Comparison of ENCODE assay signal across 37 cellular contexts in the genomic region with DNA sequence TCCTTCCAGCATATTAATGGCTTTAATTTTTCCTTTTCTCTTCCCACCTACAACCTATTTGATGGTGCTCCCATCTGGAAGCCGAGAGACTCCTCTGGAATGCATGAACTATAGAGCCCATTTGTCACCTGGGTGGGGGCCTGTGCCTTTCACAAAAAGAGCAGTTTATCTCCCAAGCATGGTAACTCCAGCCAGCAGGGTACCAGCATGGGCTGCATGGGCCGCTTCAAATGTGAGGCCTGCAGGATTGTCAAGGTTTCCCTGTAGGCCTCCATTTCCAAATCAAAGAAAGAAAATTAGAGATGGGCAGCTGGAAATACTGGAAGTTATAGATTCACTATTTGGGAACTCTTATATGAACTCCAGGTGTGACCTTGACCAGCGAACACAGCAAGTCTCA. TPM values are rescaled to one million over a fixed set of nuclear protein-coding genes. Genes with fewer than 3 reads are reported as not detected.
A peak's percentile ranks its signal among the peaks of the same experiment; 100 is the strongest.
DNase-seq lines count a peak whose midpoint lies in the region; ATAC-seq and TF ChIP-seq lines count a peak whose summit lies in the region.
"Had no signal": no experiment of that assay in that cellular context is flagged by ENCODE, and none has a peak within 500 bp of the region (broad histone marks: within the 10 kb centered on the region; RNA-seq: fewer than 3 reads in every experiment).

No MANE protein-coding gene starts in this region.

- peaks cover 40% of the 10 kb centered on the region for H3K4me1 ChIP-seq in GM23338 (ENCODE audit: insufficient read depth)
- peaks cover 48% of the 10 kb centered on the region for H3K4me1 ChIP-seq in HEK293 (ENCODE audit: control insufficient read depth, insufficient read depth, low read length)
- H3K4me1 ChIP-seq in trophoblast cell (ENCODE audit: control insufficient read depth in 1 of 2, insufficient read depth in 2 of 2, low read length in 2 of 2), result no peaks in the 10 kb centered on the region
- H3K4me1 ChIP-seq: A549, Caco-2 had no signal

- POLR2A ChIA-PET in HEK293 (lab: Yijun Ruan, JAX), result no interaction called here

- H3K4me3 Mint-ChIP-seq in GM23338 (no peak overlapping the region), glutamatergic neuron (ENCODE audit: unreplicated experiment) (peak overlapping the region; percentile 23)
- H3K4me3 Mint-ChIP-seq: B cell; CD14-positive monocyte; CD4-positive, alpha-beta memory T cell; CD4-positive, alpha-beta T cell; CD4-positive, CD25-positive, alpha-beta regulatory T cell; CD8-positive, alpha-beta memory T cell; CD8-positive, alpha-beta T cell had no signal

- H3K36me3 Mint-ChIP-seq in GM23338 (ENCODE audit: low read depth) (no peaks in the 10 kb centered on the region), glutamatergic neuron (ENCODE audit: unreplicated experiment) (no peaks in the 10 kb centered on the region)

- H3K27me3 ChIP-seq in GM23338 (ENCODE audit: insufficient read depth) (no peaks in the 10 kb centered on the region), trophoblast cell (ENCODE audit: insufficient read depth, low read length) (no peaks in the 10 kb centered on the region)
- H3K27me3 ChIP-seq: BE2C; BLaER1; BLaER1 treated with 17β-estradiol and CSF1 and Interleukin-3, amounts not matched to agents 10 nM and 100 nM had no signal

- TF ChIP-seq CTCF in GM23338 (conservative IDR thresholded peaks at IDR 0.05; ENCODE audit: low read depth in 2 of 2) (no peak), HEK293 (tag by site-specific recombination; IDR thresholded peaks at IDR 0.05) (no peak), glutamatergic neuron (IDR thresholded peaks at IDR 0.05; ENCODE audit: partially characterized antibody, unreplicated experiment) (no peak)

- H3K79me2 ChIP-seq in GM23338 (replicated peaks; ENCODE audit: insufficient read depth) (no peaks in the 10 kb centered on the region), trophoblast cell (ENCODE audit: control insufficient read depth, insufficient read depth, low read length, poor library complexity) (no peaks in the 10 kb centered on the region)

- H4K12ac ChIP-seq in trophoblast cell (ENCODE audit: low read depth, low read length), result no peak overlapping the region

- no peak overlapping the region for H3K9ac ChIP-seq in trophoblast cell (ENCODE audit: low read length)
- H3K9ac ChIP-seq: BLaER1; BLaER1 treated with 17β-estradiol and CSF1 and Interleukin-3, amounts not matched to agents 10 nM and 100 nM had no signal

- no peaks in the 10 kb centered on the region for H3F3A ChIP-seq in GM23338 (replicated peaks; ENCODE audit: low read depth)

- H3K9me3 Mint-ChIP-seq in GM23338 (no peaks in the 10 kb centered on the region), glutamatergic neuron (ENCODE audit: unreplicated experiment) (peaks cover 2% of the 10 kb centered on the region)
- H3K9me3 Mint-ChIP-seq: CD14-positive monocyte; CD4-positive, alpha-beta memory T cell; CD4-positive, alpha-beta T cell; CD4-positive, CD25-positive, alpha-beta regulatory T cell; CD8-positive, alpha-beta memory T cell; CD8-positive, alpha-beta T cell had no signal

- H3K79me1 ChIP-seq in trophoblast cell (ENCODE audit: low read length), result no peaks in the 10 kb centered on the region

- H3K18ac ChIP-seq in trophoblast cell (ENCODE audit: low read length), result no peak overlapping the region

- H3K4me2 ChIP-seq in GM23338 (no peak overlapping the region), trophoblast cell (ENCODE audit: low read length) (no peak overlapping the region)
- H3K4me2 ChIP-seq: A549; BLaER1; BLaER1 treated with 17β-estradiol and CSF1 and Interleukin-3, amounts not matched to agents 10 nM and 100 nM had no signal

- ATAC-seq in GM23338 (peak; percentile 19), HG03520 (IDR thresholded peaks at IDR 0.05; ENCODE audit: unreplicated experiment) (no peak), left colon (no peak)
- ATAC-seq: A549; CD8-positive, alpha-beta T cell had no signal

- H3K9me3 ChIP-seq in HEK293 (ENCODE audit: control insufficient read depth, insufficient read depth, low read depth, low read length) (no peaks in the 10 kb centered on the region), trophoblast cell (ENCODE audit: insufficient read depth, low read depth, low read length) (no peaks in the 10 kb centered on the region)
- H3K9me3 ChIP-seq: A549; BE2C; BLaER1; BLaER1 treated with 17β-estradiol and CSF1 and Interleukin-3, amounts not matched to agents 10 nM and 100 nM; Caco-2 had no signal

- H4K8ac ChIP-seq in trophoblast cell (ENCODE audit: low read depth, low read length), result no peak overlapping the region

- peaks cover 9% of the 10 kb centered on the region; the same call in 1 of the 2 replicates for H3K9me2 ChIP-seq in GM23338 (ENCODE audit: insufficient read depth)

- no peak overlapping the region for H3K27ac ChIP-seq in GM23338 (ENCODE audit: low read depth)
- H3K27ac ChIP-seq in HEK293 (ENCODE audit: extremely low read depth, low read depth, low read length), result no peak overlapping the region
- no peak overlapping the region for H3K27ac ChIP-seq in trophoblast cell (ENCODE audit: low read depth, low read length)
- H3K27ac ChIP-seq: 22Rv1; A549; BLaER1; BLaER1 treated with 17β-estradiol and CSF1 and Interleukin-3, amounts not matched to agents 10 nM and 100 nM; C4-2B had no signal

- WGBS in trophoblast cell (ENCODE audit: extremely low coverage, insufficient coverage, insufficient read length), result no CpG with 5 or more reads among the region's 3 CpGs

- no peaks in the 10 kb centered on the region for H4K20me1 ChIP-seq in GM23338 (replicated peaks; ENCODE audit: insufficient read depth)
- H4K20me1 ChIP-seq: BLaER1; BLaER1 treated with 17β-estradiol and CSF1 and Interleukin-3, amounts not matched to agents 10 nM and 100 nM had no signal

- intact Hi-C loops in left colon (cut with DNase I, micrococcal nuclease), result no loop called here

- no peak overlapping the region for H2BK5ac ChIP-seq in trophoblast cell (ENCODE audit: low read depth, low read length, poor library complexity)

- H2AFZ ChIP-seq in GM23338 (no peak overlapping the region), trophoblast cell (ENCODE audit: insufficient read depth, low read length, poor library complexity) (no peak overlapping the region)

- H3K4me1 Mint-ChIP-seq in GM23338 (peaks cover 75% of the 10 kb centered on the region), glutamatergic neuron (ENCODE audit: low read depth, unreplicated experiment) (peaks cover 68% of the 10 kb centered on the region)
- H3K4me1 Mint-ChIP-seq: CD4-positive, alpha-beta memory T cell; CD8-positive, alpha-beta memory T cell had no signal

- H2BK120ac ChIP-seq in trophoblast cell (ENCODE audit: insufficient read depth, low read length, poor library complexity), result no peak overlapping the region

- no peak overlapping the region for H3K23ac ChIP-seq in trophoblast cell (ENCODE audit: low read length)

- no peak overlapping the region for H4K91ac ChIP-seq in trophoblast cell (ENCODE audit: low read depth, low read length)

- no peak overlapping the region for H2AK5ac ChIP-seq in trophoblast cell (ENCODE audit: low read length)

- H3K4me3 ChIP-seq in GM23338 (no peak overlapping the region), HEK293 (ENCODE audit: low read depth, low read length) (no peak overlapping the region), trophoblast cell (ENCODE audit: low read depth, low read length) (no peak overlapping the region)
- H3K4me3 ChIP-seq: A549; BLaER1; BLaER1 treated with 17β-estradiol and CSF1 and Interleukin-3, amounts not matched to agents 10 nM and 100 nM had no signal

- H3K36me3 ChIP-seq in GM23338 (ENCODE audit: insufficient read depth), result no peaks in the 10 kb centered on the region
- H3K36me3 ChIP-seq in HEK293 (ENCODE audit: control insufficient read depth in 2 of 2, insufficient read depth in 1 of 2, low read length in 2 of 2), result no peaks in the 10 kb centered on the region
- H3K36me3 ChIP-seq in trophoblast cell (ENCODE audit: control insufficient read depth in 1 of 2, insufficient read depth in 2 of 2, low read length in 2 of 2), result no peaks in the 10 kb centered on the region
- H3K36me3 ChIP-seq: BE2C had no signal

- DNase-seq in GM23338 (ENCODE audit: low spot score) (no peak), glutamatergic neuron (no peak), trophoblast cell (peak; percentile 83 to 85), foreskin melanocyte (no peak), left colon (no peak)
- no peak for DNase-seq in stimulated activated CD4-positive, alpha-beta T cell treated with anti-CD3 and anti-CD28 coated beads, Interleukin-4, amount 100 ng/mL, for 4 hours
- DNase-seq: 8988T; ACHN; AML-193; BE2C; C1 segment of cervical spinal cord; Caco-2; Calu3; CD4-positive, alpha-beta memory T cell; CD4-positive, alpha-beta T cell; CD4-positive, CD25-positive, alpha-beta regulatory T cell; CD8-positive, alpha-beta memory T cell; CD8-positive, alpha-beta T cell; COR-L47; DMS 273 treated with DMSO at 0.1 percent for 48 hours; DMS153; DMS53; DMS79; DMS79 treated with DMSO at 0.1 percent for 48 hours; DND-41; EL had no signal

- H2BK12ac ChIP-seq in trophoblast cell (ENCODE audit: low read length), result no peak overlapping the region

- H3K27ac Mint-ChIP-seq in GM23338, result no peak overlapping the region
- no peak overlapping the region for H3K27ac Mint-ChIP-seq in glutamatergic neuron (ENCODE audit: unreplicated experiment)
- H3K27ac Mint-ChIP-seq: B cell; CD4-positive, alpha-beta memory T cell; CD4-positive, alpha-beta T cell; CD8-positive, alpha-beta memory T cell; CD8-positive, alpha-beta T cell had no signal

- H3K4ac ChIP-seq in trophoblast cell (ENCODE audit: low read depth, low read length), result no peak overlapping the region

- no peaks in the 10 kb centered on the region for H3K27me3 Mint-ChIP-seq in GM23338 (ENCODE audit: insufficient read depth, low read depth, poor library complexity)
- H3K27me3 Mint-ChIP-seq in glutamatergic neuron (ENCODE audit: unreplicated experiment), result peaks cover 4% of the 10 kb centered on the region
- H3K27me3 Mint-ChIP-seq: B cell; CD4-positive, alpha-beta memory T cell; CD4-positive, alpha-beta T cell; CD4-positive, CD25-positive, alpha-beta regulatory T cell; CD8-positive, alpha-beta memory T cell had no signal

- no peak overlapping the region for H3K14ac ChIP-seq in trophoblast cell (ENCODE audit: low read length)

- CTCF ChIA-PET in HEK293 (lab: Yijun Ruan, JAX), result interaction anchor here (0.7 kb wide), 1 partner anchor 11 kb away, joined by 3 read pairs; no protein-coding TSS in a partner anchor

TF ChIP-seq in GM23338, 12 proteins besides CTCF, POLR2A, EP300 and RAD21 (continues in another document):
- no peak for TF ChIP-seq NANOG (IDR thresholded peaks at IDR 0.05; ENCODE audit: borderline replicate concordance)

TF ChIP-seq in HEK293, 187 proteins besides CTCF, POLR2A, EP300 and RAD21:
- TF ChIP-seq ZNF24 (tag by site-specific recombination; IDR thresholded peaks at IDR 0.05) (no peak), FEZF1 (tag by site-specific recombination; IDR thresholded peaks at IDR 0.05) (0 out of 2 replicates have a peak, but pooled peaks have one; percentile 4), KLF8 (tag by site-specific recombination; IDR thresholded peaks at IDR 0.05) (no peak)

RNA-seq across cellular contexts. Expression of a gene that starts 50.7 kb away (rescaled TPM):
- total RNA-seq in GM23338 (2014; rRNA removed; shearing (Covaris generic)), result 0.17 and 0.19 TPM in 2 replicates
- polyA plus RNA-seq in GM23338 (2016; fragmentation: Nextera tagmentation; extraction: Ambion mirVana), result not detected in 2 replicates
- total RNA-seq in glutamatergic neuron (ENCODE audit: unreplicated experiment), result 4.0 TPM
- polyA plus RNA-seq in trophoblast cell (2013), result 0.11 TPM in 2 replicates
- total RNA-seq in left colon, result under 1 TPM; 0.47 to 0.49 TPM
- total RNA-seq: A172, Caco-2, Daoy had no signal
- polyA plus RNA-seq: CD14-positive monocyte; CD4-positive, CD25-positive, alpha-beta regulatory T cell had no signal

Comparison
In these comparisons a context has a peak if more than half of its experiments do, and no peak if none do; other contexts are left out.
1. DNase-seq: peak in trophoblast cell (2 of 2); none in GM23338 (single experiment), glutamatergic neuron (single experiment), foreskin melanocyte (single experiment), stimulated activated CD4-positive, alpha-beta T cell treated with anti-CD3 and anti-CD28 coated beads, Interleukin-4, amount 100 ng/mL, for 4 hours (0 of 2) and left colon (0 of 2).